ENCODE assay signal across 26 cellular contexts in genomic region chr12:23450810-23451209, GRCh38.
"Had no signal": no experiment of that assay in that cellular context is flagged by ENCODE, and none has a peak within 500 bp of the region (broad histone marks: within the 10 kb centered on the region; RNA-seq: fewer than 3 reads in every experiment).

No MANE protein-coding gene starts in this region.

- H3K9me3 ChIP-seq: stomach, testis, thoracic aorta, thyroid gland, tibial artery, tibial nerve, transverse colon, upper lobe of left lung, upper lobe of right lung, uterus, vagina had no signal

- H3K36me3 ChIP-seq: stomach, thoracic aorta, thyroid gland, tibial artery, tibial nerve, transverse colon, upper lobe of left lung, upper lobe of right lung, uterus, vagina had no signal

- DNase-seq: stimulated activated CD4-positive, alpha-beta T cell treated with anti-CD3 and anti-CD28 coated beads, Interleukin-2, amount 100 ng/mL, for 48 hours; stimulated activated CD4-positive, alpha-beta T cell treated with anti-CD3 and anti-CD28 coated beads, Interleukin-4, amount 100 ng/mL, for 1 hour; stimulated activated CD4-positive, alpha-beta T cell treated with anti-CD3 and anti-CD28 coated beads, Interleukin-4, amount 100 ng/mL, for 24 hours; stimulated activated CD4-positive, alpha-beta T cell treated with anti-CD3 and anti-CD28 coated beads, Interleukin-4, amount 100 ng/mL, for 4 hours; stimulated activated CD8-positive, alpha-beta memory T cell treated with anti-CD3 and anti-CD28 coated beads, Interleukin-4, amount 100 ng/mL, for 48 hours; stimulated activated naive B cell treated with anti-CD40 and anti-IgM and Interleukin-4, amounts not matched to agents 10 μg/mL and 1 μg/mL and 100 μg/mL, for 72 hours; stimulated activated naive CD4-positive, alpha-beta T cell; stimulated activated naive CD4-positive, alpha-beta T cell treated with Interleukin-2 at 50 U/mL for 16 hours; stimulated activated naive CD8-positive, alpha-beta T cell treated with anti-CD3 and anti-CD28 coated beads, Interleukin-15, amount 100 ng/mL, for 72 hours; stimulated activated naive CD8-positive, alpha-beta T cell treated with anti-CD3 and anti-CD28 coated beads, Interleukin-15, Interleukin-2, amounts not matched to agents 100 U/mL and 50 U/mL, for 24 hours; stomach; substantia nigra; testis; thyroid gland; tibial artery; transverse colon; trophoblast cell; upper lobe of left lung; upper lobe of right lung; uterus had no signal

- H3K27ac ChIP-seq: stomach, testis, thoracic aorta, thyroid gland, tibial artery, tibial nerve, transverse colon, upper lobe of left lung, upper lobe of right lung, uterus, vagina had no signal

- H3K27me3 ChIP-seq: stomach, testis, thyroid gland, tibial artery, tibial nerve, transverse colon, upper lobe of left lung, upper lobe of right lung, uterus, vagina had no signal

- H3K4me3 ChIP-seq: stomach, testis, thoracic aorta, thyroid gland, tibial artery, tibial nerve, transverse colon, upper lobe of left lung, upper lobe of right lung, uterus, vagina had no signal

- H3K4me1 ChIP-seq: stomach, testis, thyroid gland, tibial nerve, transverse colon, upper lobe of left lung, upper lobe of right lung, uterus, vagina had no signal

- ATAC-seq: stimulated activated effector memory CD8-positive, alpha-beta T cell treated with anti-CD3 and anti-CD28 coated beads, Interleukin-12 subunit alpha, Interleukin-12 subunit beta, amount 100 ng/mL, for 72 hours; stimulated activated memory B cell treated with anti-CD40 and anti-IgM and Interleukin-4, amounts not matched to agents 10 μg/mL and 1 μg/mL and 100 μg/mL, for 72 hours; stimulated activated naive B cell treated with anti-CD40 and anti-IgM and Interleukin-4, amounts not matched to agents 10 μg/mL and 1 μg/mL and 100 μg/mL, for 72 hours; stimulated activated naive CD8-positive, alpha-beta T cell treated with anti-CD3 and anti-CD28 coated beads, Interleukin-15, amount 100 ng/mL, for 72 hours; stimulated activated naive CD8-positive, alpha-beta T cell treated with anti-CD3 and anti-CD28 coated beads, Interleukin-15, Interleukin-2, amounts not matched to agents 100 U/mL and 50 U/mL, for 24 hours; upper lobe of right lung had no signal

- FAIRE-seq: urothelium cell line had no signal
